ENCODE assay signal across 8 cellular contexts in the genomic region with DNA sequence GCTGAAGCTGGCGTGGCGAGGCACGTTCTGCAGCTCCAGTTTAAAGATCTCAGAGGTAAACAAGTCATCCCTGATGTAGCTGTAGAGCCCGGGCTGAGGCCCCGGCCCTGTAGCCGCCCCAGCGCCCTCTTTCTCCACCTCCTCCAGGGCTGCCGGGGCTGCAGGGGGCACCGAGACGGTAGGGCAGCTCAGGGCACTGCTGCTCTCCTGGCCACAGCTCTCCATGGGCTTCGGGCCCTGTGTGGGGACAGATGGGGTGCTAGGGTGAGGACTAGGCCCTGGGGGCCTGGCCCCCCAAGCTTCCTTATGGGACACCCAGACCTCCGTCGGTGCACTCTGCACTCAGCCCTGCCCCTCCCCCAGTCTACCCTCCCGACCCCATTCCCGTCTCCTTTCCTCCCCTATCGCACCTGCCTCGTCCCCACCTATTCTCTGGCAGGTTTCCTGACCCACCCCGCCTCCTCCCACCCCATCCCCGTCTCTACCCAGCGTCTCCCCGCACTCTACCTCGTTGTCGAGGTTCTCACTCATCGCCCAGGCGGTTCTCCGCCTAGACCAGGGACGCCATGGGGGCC. TPM values are rescaled to one million over a fixed set of nuclear protein-coding genes. Genes with fewer than 3 reads are reported as not detected.
DNase-seq lines count a peak whose midpoint lies in the region; ATAC-seq and TF ChIP-seq lines count a peak whose summit lies in the region.

No MANE protein-coding gene starts in this region.

- TF ChIP-seq CTCF in CD14-positive monocyte (IDR thresholded peaks at IDR 0.05) (no peak), endodermal cell (conservative IDR thresholded peaks at IDR 0.05) (no peak)

- H3K4me3 ChIP-seq in NT2/D1 (ENCODE audit: insufficient read length, low read depth), result peak overlapping the region; percentile 92
- peak overlapping the region; percentile 88 for H3K4me3 ChIP-seq in endodermal cell (ENCODE audit: low read length)

- intact Hi-C loops in CD14-positive monocyte (cut with micrococcal nuclease), result loop anchor here (2.0 to 10.0 kb wide), 5 partner anchors 36 to 381 kb away; a partner anchor contains a TSS

- DNase-seq in CD14-positive monocyte (ENCODE audit: low spot score) (no peak), NT2/D1 (ENCODE audit: low read depth, low spot score) (no peak), endodermal cell (no peak), germinal center (ENCODE audit: low spot score) (no peak), NOMO-1 (lab: John Stamatoyannopoulos, UW; ENCODE audit: unreplicated experiment in 2 of 2) (no peak)
- no peak for DNase-seq in natural killer cell treated with Interleukin-12 subunit alpha and Interleukin-12 subunit beta and Interleukin-15 and Interleukin-18, amount 100 ng/mL, for 72 hours (ENCODE audit: low spot score)

- ATAC-seq in natural killer cell treated with Interleukin-12 subunit alpha and Interleukin-12 subunit beta and Interleukin-15 and Interleukin-18, amount 100 ng/mL, for 72 hours, result no peak
- ATAC-seq in GM18511 (IDR thresholded peaks at IDR 0.05; ENCODE audit: unreplicated experiment), result no peak
- no peak for ATAC-seq in HG03175 (IDR thresholded peaks at IDR 0.05; ENCODE audit: unreplicated experiment)

- no peaks in the 10 kb centered on the region for H3K9me3 ChIP-seq in NT2/D1 (ENCODE audit: insufficient read depth, low read length)
- no peaks in the 10 kb centered on the region for H3K9me3 ChIP-seq in endodermal cell (ENCODE audit: control insufficient read depth, low read length)

- WGBS in endodermal cell (ENCODE audit: insufficient coverage in 1 of 2, insufficient read length in 1 of 2), 2 experiments, result 19 to 71% methylated on average over 3 to 27 of the region's 27 CpGs

- H3K4me1 ChIP-seq in NT2/D1 (ENCODE audit: insufficient read depth, insufficient read length), result peaks cover 8% of the 10 kb centered on the region
- H3K4me1 ChIP-seq in endodermal cell (ENCODE audit: control insufficient read depth, insufficient read depth, low read length), result peaks cover 7% of the 10 kb centered on the region

- H3K36me3 ChIP-seq in NT2/D1 (ENCODE audit: insufficient read depth, insufficient read length, low read length), result peaks cover 77% of the 10 kb centered on the region
- peaks cover 51% of the 10 kb centered on the region for H3K36me3 ChIP-seq in endodermal cell (ENCODE audit: control insufficient read depth, insufficient read depth, low read length)

- H3K9me3 Mint-ChIP-seq in CD14-positive monocyte, result no peaks in the 10 kb centered on the region
- H3K9me3 Mint-ChIP-seq in endodermal cell, result no peaks in the 10 kb centered on the region
- no peaks in the 10 kb centered on the region for H3K9me3 Mint-ChIP-seq in natural killer cell treated with Interleukin-12 subunit alpha and Interleukin-12 subunit beta and Interleukin-15 and Interleukin-18, amount 100 ng/mL, for 72 hours

- peaks cover 0 to 1% (median 0%) of the 10 kb centered on the region in 3 donors for H3K27me3 Mint-ChIP-seq in CD14-positive monocyte (ENCODE audit: low read depth in 3 of 3)
- no peaks in the 10 kb centered on the region for H3K27me3 Mint-ChIP-seq in endodermal cell (ENCODE audit: insufficient read depth)
- H3K27me3 Mint-ChIP-seq in natural killer cell treated with Interleukin-12 subunit alpha and Interleukin-12 subunit beta and Interleukin-15 and Interleukin-18, amount 100 ng/mL, for 72 hours, result no peaks in the 10 kb centered on the region

- peak overlapping the region; percentile 88 for H3K27ac ChIP-seq in endodermal cell (ENCODE audit: low read depth, low read length)

- H3K4me1 Mint-ChIP-seq in CD14-positive monocyte (peaks cover 22% of the 10 kb centered on the region), endodermal cell (peaks cover 5% of the 10 kb centered on the region)
- H3K4me1 Mint-ChIP-seq in natural killer cell treated with Interleukin-12 subunit alpha and Interleukin-12 subunit beta and Interleukin-15 and Interleukin-18, amount 100 ng/mL, for 72 hours (ENCODE audit: low read depth in 2 of 2), result peaks cover 22 to 25% of the 10 kb centered on the region in 2 donors

- peak overlapping the region; percentile 89 to 97 (median 95) for H3K27ac Mint-ChIP-seq in CD14-positive monocyte
- peak overlapping the region; percentile 94 for H3K27ac Mint-ChIP-seq in endodermal cell
- peak overlapping the region; percentile 69 to 77 for H3K27ac Mint-ChIP-seq in natural killer cell treated with Interleukin-12 subunit alpha and Interleukin-12 subunit beta and Interleukin-15 and Interleukin-18, amount 100 ng/mL, for 72 hours

- H3K36me3 Mint-ChIP-seq in CD14-positive monocyte, result peaks cover 30 to 57% of the 10 kb centered on the region in 2 donors
- peaks cover 37% of the 10 kb centered on the region for H3K36me3 Mint-ChIP-seq in endodermal cell (ENCODE audit: low read depth)
- peaks cover 6% of the 10 kb centered on the region for H3K36me3 Mint-ChIP-seq in natural killer cell treated with Interleukin-12 subunit alpha and Interleukin-12 subunit beta and Interleukin-15 and Interleukin-18, amount 100 ng/mL, for 72 hours

- H3K9ac ChIP-seq in NT2/D1 (ENCODE audit: insufficient read length, low read depth) (peak overlapping the region; percentile 96), endodermal cell (ENCODE audit: extremely low read depth, low read length, poor library complexity, severe bottlenecking) (peak overlapping the region; percentile 86)

- no peaks in the 10 kb centered on the region for H3K27me3 ChIP-seq in NT2/D1 (ENCODE audit: insufficient read depth, insufficient read length)
- no peaks in the 10 kb centered on the region for H3K27me3 ChIP-seq in endodermal cell (ENCODE audit: control insufficient read depth, insufficient read depth, low read length, poor library complexity, severe bottlenecking)

- H3K4me3 Mint-ChIP-seq in CD14-positive monocyte (peak overlapping the region; percentile 80 to 90), endodermal cell (peak overlapping the region; percentile 89)
- H3K4me3 Mint-ChIP-seq in natural killer cell treated with Interleukin-12 subunit alpha and Interleukin-12 subunit beta and Interleukin-15 and Interleukin-18, amount 100 ng/mL, for 72 hours, result peak overlapping the region; percentile 88

RNA-seq across cellular contexts. Expression of a gene that starts 0.6 kb away (rescaled TPM):
- polyA plus RNA-seq in CD14-positive monocyte, result 10 to 100 TPM; 45.0 to 47.4 TPM
- 100 to 1,000 TPM; 320 to 415 TPM for total RNA-seq in endodermal cell
- polyA plus RNA-seq in endodermal cell (2013, experiment 1 of 2), result 514 TPM
- polyA plus RNA-seq in endodermal cell (2013, experiment 2 of 2), result 506 TPM
- 100 to 1,000 TPM; 236 to 499 TPM for total RNA-seq in natural killer cell treated with Interleukin-12 subunit alpha and Interleukin-12 subunit beta and Interleukin-15 and Interleukin-18, amount 100 ng/mL, for 72 hours

RNA-seq across cellular contexts. Expression of a gene that starts 0.6 kb away (rescaled TPM):
- polyA plus RNA-seq in CD14-positive monocyte, result 10 to 100 TPM; 20.1 to 23.5 TPM
- total RNA-seq in endodermal cell, result 10 to 100 TPM; 45.6 to 55.2 TPM
- polyA plus RNA-seq in endodermal cell (2013, experiment 1 of 2), result 44.3 TPM
- polyA plus RNA-seq in endodermal cell (2013, experiment 2 of 2), result 33.8 TPM
- 100 to 1,000 TPM; 107 to 166 TPM for total RNA-seq in natural killer cell treated with Interleukin-12 subunit alpha and Interleukin-12 subunit beta and Interleukin-15 and Interleukin-18, amount 100 ng/mL, for 72 hours

RNA-seq across cellular contexts. Expression of a gene that starts 15.1 kb away (rescaled TPM):
- polyA plus RNA-seq in CD14-positive monocyte, result 1 to 10 TPM in 1 of 2 donors, under 1 TPM in 1; 0.73 to 1.1 TPM
- 10 to 100 TPM; 82.2 to 82.3 TPM for total RNA-seq in endodermal cell
- 70.4 TPM for polyA plus RNA-seq in endodermal cell (2013, experiment 1 of 2)
- polyA plus RNA-seq in endodermal cell (2013, experiment 2 of 2), result 56.8 TPM
- 100 to 1,000 TPM in 1 of 2 donors, 10 to 100 TPM in 1; 53.9 to 124 TPM for total RNA-seq in natural killer cell treated with Interleukin-12 subunit alpha and Interleukin-12 subunit beta and Interleukin-15 and Interleukin-18, amount 100 ng/mL, for 72 hours

RNA-seq across cellular contexts. Expression of a gene that starts 34.4 kb away (rescaled TPM):
- polyA plus RNA-seq in CD14-positive monocyte, result not detected
- total RNA-seq in endodermal cell, result not detected
- polyA plus RNA-seq in endodermal cell (2013, experiment 1 of 2), result 2.2 TPM
- 0.87 TPM for polyA plus RNA-seq in endodermal cell (2013, experiment 2 of 2)
- under 1 TPM in 1 of 2 donors, not detected in 1; 0.36 TPM for total RNA-seq in natural killer cell treated with Interleukin-12 subunit alpha and Interleukin-12 subunit beta and Interleukin-15 and Interleukin-18, amount 100 ng/mL, for 72 hours

RNA-seq across cellular contexts. Expression of a gene that starts 36.4 kb away (rescaled TPM):
- polyA plus RNA-seq in CD14-positive monocyte, result 1 to 10 TPM; 1.2 to 1.4 TPM
- 10 to 100 TPM; 61.3 to 76.1 TPM for total RNA-seq in endodermal cell
- 43.6 TPM for polyA plus RNA-seq in endodermal cell (2013, experiment 1 of 2)
- polyA plus RNA-seq in endodermal cell (2013, experiment 2 of 2), result 34.4 TPM
- 10 to 100 TPM; 60.1 to 89.5 TPM for total RNA-seq in natural killer cell treated with Interleukin-12 subunit alpha and Interleukin-12 subunit beta and Interleukin-15 and Interleukin-18, amount 100 ng/mL, for 72 hours
